Comparison of ENCODE assay signal across 9 cellular contexts in the genomic region with DNA sequence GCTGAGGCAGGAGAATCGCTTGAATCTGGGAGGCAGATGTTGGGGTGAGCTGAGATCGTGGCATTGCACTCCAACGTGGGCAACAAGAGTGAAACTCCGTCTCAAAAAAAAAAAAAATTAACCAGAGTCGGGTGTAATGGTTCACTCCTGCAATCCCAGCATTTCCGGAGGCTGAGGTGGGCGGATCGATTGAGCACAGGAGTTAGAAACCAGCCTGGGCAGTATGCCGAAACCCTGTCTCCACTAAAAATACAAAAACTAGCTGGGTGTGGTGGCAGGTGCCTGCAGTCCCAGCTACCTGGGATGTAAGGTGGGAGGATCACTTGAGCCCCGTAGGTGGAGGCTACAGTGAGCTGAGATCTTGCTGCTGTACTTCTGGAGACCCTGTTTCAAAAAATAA. TPM values are rescaled to one million over a fixed set of nuclear protein-coding genes. Genes with fewer than 3 reads are reported as not detected.
DNase-seq lines count a peak whose midpoint lies in the region; ATAC-seq, FAIRE-seq and TF ChIP-seq lines count a peak whose summit lies in the region.
"Had no signal": no experiment of that assay in that cellular context is flagged by ENCODE, and none has a peak within 500 bp of the region (broad histone marks: within the 10 kb centered on the region; RNA-seq: fewer than 3 reads in every experiment).

No MANE protein-coding gene starts in this region.

- 92 to 93% methylated on average over 10 of the region's 10 CpGs for WGBS in heart right ventricle, 2 donors

- H3K27me3 ChIP-seq in Caco-2 (replicated peaks; ENCODE audit: control insufficient read depth, insufficient read depth, low read length) (no peaks in the 10 kb centered on the region), dorsolateral prefrontal cortex (no peaks in the 10 kb centered on the region), neural cell (ENCODE audit: insufficient read depth, low read depth, low read length) (no peaks in the 10 kb centered on the region), heart right ventricle (no peaks in the 10 kb centered on the region)
- H3K27me3 ChIP-seq: upper lobe of left lung had no signal

- FAIRE-seq in kidney (lab: Jason Lieb, UNC) = no peak

- POLR2A ChIA-PET in Caco-2 (lab: Charles Lee) = no interaction called here

- H3K9ac ChIP-seq in neural cell (ENCODE audit: low read length) (peak overlapping the region; percentile 77), kidney (ENCODE audit: low read length in 2 of 2) (peak overlapping the region in 1 of 2 donors; percentile 7)

- H3K4me2 ChIP-seq in neural cell (ENCODE audit: low read length) = peak overlapping the region; percentile 76

- no peak for TF ChIP-seq EP300 in neural cell (conservative IDR thresholded peaks at IDR 0.05; ENCODE audit: poor library complexity, severe bottlenecking)

- intact Hi-C loops in Caco-2 (cut with micrococcal nuclease; ENCODE audit: unreplicated experiment) (no loop called here), dorsolateral prefrontal cortex (cut with DNase I) (loop anchor here in 1 of 2 donors (10.0 kb wide), 1 partner anchor 190 kb away; a partner anchor contains a TSS), kidney (cut with DNase I) (no loop called here), heart right ventricle (cut with DNase I) (loop anchor here in 4 of 10 donors (5.0 to 10.0 kb wide), 3 partner anchors 90 to 1848 kb away; a partner anchor contains a TSS)

- H3K4me1 ChIP-seq in Caco-2 = peaks cover 25% of the 10 kb centered on the region
- peaks cover 0 to 6% of the 10 kb centered on the region in 2 donors for H3K4me1 ChIP-seq in kidney (ENCODE audit: control insufficient read depth in 1 of 2, insufficient read depth in 1 of 2, low read depth in 1 of 2, low read length in 2 of 2)
- peaks cover 0 to 31% (median 25%) of the 10 kb centered on the region in 9 donors for H3K4me1 ChIP-seq in heart right ventricle

- peak overlapping the region; percentile 92 for H3K27ac Mint-ChIP-seq in Caco-2 (ENCODE audit: unreplicated experiment)

- H3K4me3 ChIP-seq in Caco-2 (ENCODE audit: low read depth, low read length) (peak overlapping the region; percentile 78; the same call in 1 of the 2 replicates), NB4 (ENCODE audit: low read depth, low read length) (peak overlapping the region; percentile 91), dorsolateral prefrontal cortex (peak overlapping the region in 47 of 59 donors; percentile 74 to 99 (median 94)), neural cell (ENCODE audit: low read length) (peak overlapping the region; percentile 87), kidney (ENCODE audit: low read length in 2 of 2) (no peak overlapping the region), heart right ventricle (peak overlapping the region in 2 of 10 donors; percentile 88 to 92)

- CTCF ChIA-PET in Caco-2 (lab: Charles Lee) = no interaction called here

- BruUV-seq in Caco-2 (replicated peaks; lab: Mats Ljungman, UMichigan) = no TSS peak

- no peaks in the 10 kb centered on the region for H3K9me3 ChIP-seq in Caco-2
- H3K9me3 ChIP-seq in neural cell (ENCODE audit: low read length) = no peaks in the 10 kb centered on the region
- H3K9me3 ChIP-seq in kidney (ENCODE audit: control insufficient read depth in 1 of 2, low read length in 2 of 2) = no peaks in the 10 kb centered on the region
- H3K9me3 ChIP-seq in heart right ventricle = no peaks in the 10 kb centered on the region
- H3K9me3 ChIP-seq: upper lobe of left lung had no signal

- TF ChIP-seq RAD21 in neural cell (conservative IDR thresholded peaks at IDR 0.05) = no peak

- no peaks in the 10 kb centered on the region for H3K9me2 ChIP-seq in neural cell (ENCODE audit: insufficient read depth, low read length)

- H3K27me3 Mint-ChIP-seq in Caco-2 (ENCODE audit: insufficient read depth, unreplicated experiment) = no peaks in the 10 kb centered on the region

- peaks cover 16% of the 10 kb centered on the region for H3K4me1 Mint-ChIP-seq in Caco-2 (ENCODE audit: low read depth, unreplicated experiment)

- ATAC-seq in heart right ventricle (no peak), HG03159 (IDR thresholded peaks at IDR 0.05; ENCODE audit: unreplicated experiment) (no peak)

- peaks cover 71% of the 10 kb centered on the region for H3K36me3 Mint-ChIP-seq in Caco-2 (ENCODE audit: insufficient read depth, unreplicated experiment)

- TF ChIP-seq POLR2A in NB4 (IDR thresholded peaks at IDR 0.05; ENCODE audit: extremely low read depth, insufficient read length) = no peak

- H3K36me3 ChIP-seq in Caco-2 (ENCODE audit: control insufficient read depth, insufficient read depth, low read length) (peaks cover 2% of the 10 kb centered on the region), neural cell (ENCODE audit: insufficient read depth, low read length) (no peaks in the 10 kb centered on the region), kidney (ENCODE audit: control insufficient read depth in 1 of 2, insufficient read depth in 2 of 2, low read length in 2 of 2) (peaks cover 7 to 16% of the 10 kb centered on the region in 2 donors), heart right ventricle (peaks cover 0 to 54% (median 13%) of the 10 kb centered on the region in 9 donors)

- no peaks in the 10 kb centered on the region for H3K9me3 Mint-ChIP-seq in Caco-2 (ENCODE audit: unreplicated experiment)

- H2AFZ ChIP-seq in neural cell (ENCODE audit: low read depth, low read length) = no peak overlapping the region

- TF ChIP-seq CTCF in Caco-2 (IDR thresholded peaks at IDR 0.05; ENCODE audit: insufficient read depth in 1 of 2, low read depth in 1 of 2, low read length in 1 of 2, severe bottlenecking in 1 of 2, unreplicated experiment in 1 of 2) = no peak
- no peak for TF ChIP-seq CTCF in NB4 (IDR thresholded peaks at IDR 0.05; ENCODE audit: low read depth, low read length)
- no peak for TF ChIP-seq CTCF in dorsolateral prefrontal cortex (IDR thresholded peaks at IDR 0.05 in 54 of 56, conservative IDR thresholded peaks at IDR 0.05 in 2 of 56; ENCODE audit: low read depth in 1 of 56, partially characterized antibody in 56 of 56)
- no peak for TF ChIP-seq CTCF in neural cell (IDR thresholded peaks at IDR 0.05; ENCODE audit: poor library complexity, severe bottlenecking)
- no peak for TF ChIP-seq CTCF in kidney (IDR thresholded peaks at IDR 0.05; ENCODE audit: borderline replicate concordance, extremely low read depth, insufficient read depth)
- no peak for TF ChIP-seq CTCF in heart right ventricle (IDR thresholded peaks at IDR 0.05)

- no peak for DNase-seq in Caco-2
- no peak for DNase-seq in NB4 (ENCODE audit: low read depth)
- DNase-seq in dorsolateral prefrontal cortex = peak in 1 of 10 donors; percentile 43
- no peak for DNase-seq in kidney
- no peak for DNase-seq in iPS-NIHi7 (ENCODE audit: extremely low spot score)
- DNase-seq in heart right ventricle = no peak
- DNase-seq: upper lobe of left lung had no signal

- H3K27ac ChIP-seq in dorsolateral prefrontal cortex (peak overlapping the region in 38 of 59 donors; percentile 18 to 99 (median 98)), neural cell (ENCODE audit: low read length) (peak overlapping the region; percentile 76), kidney (ENCODE audit: low read depth in 2 of 2, low read length in 2 of 2) (no peak overlapping the region), heart right ventricle (peak overlapping the region in 1 of 10 donors; percentile 94)

- peaks cover 11% of the 10 kb centered on the region for H3K79me2 ChIP-seq in neural cell (replicated peaks; ENCODE audit: insufficient read depth, low read length)

- H3F3A ChIP-seq in neural cell (ENCODE audit: insufficient read depth, low read length, poor library complexity, severe bottlenecking) = no peaks in the 10 kb centered on the region

- H3K4me3 Mint-ChIP-seq in Caco-2 (ENCODE audit: unreplicated experiment) = peak overlapping the region; percentile 88

- H4K20me1 ChIP-seq in neural cell (ENCODE audit: insufficient read depth) = no peaks in the 10 kb centered on the region

TF ChIP-seq in neural cell, 6 proteins besides CTCF, POLR2A, EP300 and RAD21 (continues in another document):
- TF ChIP-seq MXI1 (conservative IDR thresholded peaks at IDR 0.05; ENCODE audit: poor library complexity, severe bottlenecking) (no peak), SMC3 (conservative IDR thresholded peaks at IDR 0.05; ENCODE audit: poor library complexity) (no peak), POLR2AphosphoS5 (IDR thresholded peaks at IDR 0.05) (no peak), EZH2 (IDR thresholded peaks at IDR 0.05; ENCODE audit: borderline replicate concordance, insufficient read depth, low read length, poor library complexity, severe bottlenecking) (no peak)

RNA-seq across cellular contexts. Expression of a gene that starts 1.5 kb away (rescaled TPM):
- total RNA-seq in Caco-2 (2022) (106 and 112 TPM in 2 replicates), dorsolateral prefrontal cortex (100 to 1,000 TPM; 115 to 243 (median 177) TPM), kidney (38.8 TPM), heart right ventricle (10 to 100 TPM; 26.5 to 53.8 (median 31.4) TPM)
- polyA plus RNA-seq in neural cell (48.6 and 57.0 TPM in 2 replicates), kidney (ENCODE audit: insufficient read depth, low read depth, low replicate concordance) (40.8 TPM), heart right ventricle (10 to 100 TPM; 23.2 to 90.3 TPM)
- 48.6 and 59.6 TPM in 2 replicates for polyA minus RNA-seq in neural cell

RNA-seq across cellular contexts. Expression of a gene that starts 16.9 kb away (rescaled TPM):
- total RNA-seq in Caco-2 (2022) = 55.0 and 60.6 TPM in 2 replicates
- 100 to 1,000 TPM in 112 of 120 experiments, 10 to 100 TPM in 8; 84.4 to 177 (median 117) TPM for total RNA-seq in dorsolateral prefrontal cortex
- 34.6 and 43.0 TPM in 2 replicates for polyA plus RNA-seq in neural cell
- 72.1 and 76.4 TPM in 2 replicates for polyA minus RNA-seq in neural cell
- 68.6 TPM for total RNA-seq in kidney
- polyA plus RNA-seq in kidney (ENCODE audit: insufficient read depth, low read depth, low replicate concordance) = 28.3 TPM
- 10 to 100 TPM; 31.7 to 51.5 (median 36.7) TPM for total RNA-seq in heart right ventricle
- polyA plus RNA-seq in heart right ventricle = 10 to 100 TPM; 21.4 to 23.0 TPM

RNA-seq across cellular contexts. Expression of a gene that starts 43.7 kb away (rescaled TPM):
- total RNA-seq in Caco-2 (2022) = 0.32 TPM in 1 of 2 replicates, not detected in the other
- 100 to 1,000 TPM in 3 of 120 experiments, 10 to 100 TPM in 117; 10.7 to 123 (median 32.2) TPM for total RNA-seq in dorsolateral prefrontal cortex
- 0.22 TPM in 1 of 2 replicates, not detected in the other for polyA plus RNA-seq in neural cell
- 0.24 and 0.69 TPM in 2 replicates for polyA minus RNA-seq in neural cell
- 2.7 TPM for total RNA-seq in kidney
- polyA plus RNA-seq in kidney (ENCODE audit: insufficient read depth, low read depth, low replicate concordance) = 4.8 TPM
- 10 to 100 TPM in 5 of 10 donors, 1 to 10 TPM in 5; 7.2 to 33.2 (median 10.6) TPM for total RNA-seq in heart right ventricle
- 10 to 100 TPM in 1 of 2 donors, 1 to 10 TPM in 1; 4.5 to 46.6 TPM for polyA plus RNA-seq in heart right ventricle

Comparison
In these comparisons a context has a peak if more than half of its experiments do, and no peak if none do; other contexts are left out.
1. H3K4me3 ChIP-seq: peak in Caco-2 (single experiment), NB4 (single experiment), dorsolateral prefrontal cortex (47 of 59) and neural cell (single experiment); none in kidney (0 of 2).
2. H3K27ac ChIP-seq: peak in dorsolateral prefrontal cortex (38 of 59) and neural cell (single experiment); none in kidney (0 of 2).